In genomic region chr14:68723808-68724268, GRCh38 we compare ENCODE assay signal across 17 cellular contexts.
DNase-seq lines count a peak whose midpoint lies in the region; ATAC-seq and TF ChIP-seq lines count a peak whose summit lies in the region.
"Had no signal": no experiment of that assay in that cellular context is flagged by ENCODE, and none has a peak within 500 bp of the region (broad histone marks: within the 10 kb centered on the region; RNA-seq: fewer than 3 reads in every experiment).

No MANE protein-coding gene starts in this region.

- ATAC-seq in activated naive CD8-positive, alpha-beta T cell treated with anti-CD3 and anti-CD28 coated beads, Interleukin-2, amount 50 U/mL, for 24 hours = peak; percentile 44
- ATAC-seq in omental fat pad (ENCODE audit: low FRiP score) (peak; percentile 46), HG02870 (IDR thresholded peaks at IDR 0.05; ENCODE audit: unreplicated experiment) (no peak), GM18858 (IDR thresholded peaks at IDR 0.05; ENCODE audit: unreplicated experiment) (no peak), HG03159 (IDR thresholded peaks at IDR 0.05; ENCODE audit: unreplicated experiment) (no peak), left lung (no peak)
- ATAC-seq: GM12878 had no signal

- H3K9me3 ChIP-seq in left lung = peaks cover 0 to 4% of the 10 kb centered on the region in 2 donors

- no peak overlapping the region for H3K4me3 Mint-ChIP-seq in activated naive CD8-positive, alpha-beta T cell treated with anti-CD3 and anti-CD28 coated beads, Interleukin-2, amount 50 U/mL, for 24 hours
- no peak overlapping the region for H3K4me3 Mint-ChIP-seq in activated naive CD8-positive, alpha-beta T cell treated with anti-CD3 and anti-CD28 coated beads for 36 hours

- H3K36me3 Mint-ChIP-seq in activated naive CD8-positive, alpha-beta T cell treated with anti-CD3 and anti-CD28 coated beads, Interleukin-2, amount 50 U/mL, for 24 hours (ENCODE audit: low read depth) = peaks cover 5% of the 10 kb centered on the region
- peaks cover 7% of the 10 kb centered on the region for H3K36me3 Mint-ChIP-seq in activated naive CD8-positive, alpha-beta T cell treated with anti-CD3 and anti-CD28 coated beads for 36 hours
- H3K36me3 Mint-ChIP-seq: CD4-positive, CD25-positive, alpha-beta regulatory T cell had no signal

- no peak overlapping the region for H3K27ac Mint-ChIP-seq in activated naive CD8-positive, alpha-beta T cell treated with anti-CD3 and anti-CD28 coated beads, Interleukin-2, amount 50 U/mL, for 24 hours
- H3K27ac Mint-ChIP-seq in activated naive CD8-positive, alpha-beta T cell treated with anti-CD3 and anti-CD28 coated beads for 36 hours = no peak overlapping the region
- H3K27ac Mint-ChIP-seq: CD4-positive, CD25-positive, alpha-beta regulatory T cell had no signal

- no peak overlapping the region for H3K27ac ChIP-seq in left lung
- H3K27ac ChIP-seq: 22Rv1 had no signal

- DNase-seq in activated naive CD8-positive, alpha-beta T cell treated with anti-CD3 and anti-CD28 coated beads, Interleukin-2, amount 50 U/mL, for 24 hours = no peak
- DNase-seq in activated naive CD8-positive, alpha-beta T cell treated with anti-CD3 and anti-CD28 coated beads for 36 hours = no peak
- peak; percentile 11 for DNase-seq in kidney glomerular epithelial cell (lab: John Stamatoyannopoulos, UW)
- DNase-seq in omental fat pad (ENCODE audit: low spot score) = no peak
- DNase-seq in left lung = no peak
- DNase-seq: CD4-positive, CD25-positive, alpha-beta regulatory T cell; DMS79; H7; NCI-H1417; NCI-H2029; NCI-H524; SIG-M5 had no signal

- peaks cover 17% of the 10 kb centered on the region for H3K9me3 Mint-ChIP-seq in activated naive CD8-positive, alpha-beta T cell treated with anti-CD3 and anti-CD28 coated beads, Interleukin-2, amount 50 U/mL, for 24 hours
- peaks cover 15% of the 10 kb centered on the region for H3K9me3 Mint-ChIP-seq in activated naive CD8-positive, alpha-beta T cell treated with anti-CD3 and anti-CD28 coated beads for 36 hours

- no peaks in the 10 kb centered on the region for H3K27me3 ChIP-seq in left lung

- H3K36me3 ChIP-seq in left lung = no peaks in the 10 kb centered on the region

- H3K4me1 ChIP-seq in left lung = peaks cover 0 to 21% of the 10 kb centered on the region in 2 donors

- H3K4me3 ChIP-seq in left lung = no peak overlapping the region
- H3K4me3 ChIP-seq: GM12878 had no signal

- TF ChIP-seq CTCF in omental fat pad (IDR thresholded peaks at IDR 0.05) (no peak), left lung (IDR thresholded peaks at IDR 0.05) (no peak)

- peaks cover 49% of the 10 kb centered on the region for H3K4me1 Mint-ChIP-seq in activated naive CD8-positive, alpha-beta T cell treated with anti-CD3 and anti-CD28 coated beads, Interleukin-2, amount 50 U/mL, for 24 hours
- peaks cover 20% of the 10 kb centered on the region for H3K4me1 Mint-ChIP-seq in activated naive CD8-positive, alpha-beta T cell treated with anti-CD3 and anti-CD28 coated beads for 36 hours

- H3K27me3 Mint-ChIP-seq in activated naive CD8-positive, alpha-beta T cell treated with anti-CD3 and anti-CD28 coated beads, Interleukin-2, amount 50 U/mL, for 24 hours = no peaks in the 10 kb centered on the region
- no peaks in the 10 kb centered on the region for H3K27me3 Mint-ChIP-seq in activated naive CD8-positive, alpha-beta T cell treated with anti-CD3 and anti-CD28 coated beads for 36 hours
- H3K27me3 Mint-ChIP-seq: CD4-positive, CD25-positive, alpha-beta regulatory T cell had no signal

- intact Hi-C loops in left lung (cut with DNase I) = no loop called here

Comparison
In these comparisons a context has a peak if more than half of its experiments do, and no peak if none do; other contexts are left out.
1. ATAC-seq: peak in activated naive CD8-positive, alpha-beta T cell treated with anti-CD3 and anti-CD28 coated beads, Interleukin-2, amount 50 U/mL, for 24 hours (single experiment) and omental fat pad (single experiment); none in HG02870 (single experiment), GM18858 (single experiment), HG03159 (single experiment) and left lung (single experiment).